In genomic region chr14:69685716-69686115, GRCh38 we compare ENCODE assay signal across 8 cellular contexts.
A peak's percentile ranks its signal among the peaks of the same experiment; 100 is the strongest.
DNase-seq lines count a peak whose midpoint lies in the region; ATAC-seq and FAIRE-seq lines count a peak whose summit lies in the region.

No MANE protein-coding gene starts in this region.

- peaks cover 52% of the 10 kb centered on the region for H3K4me1 ChIP-seq in CD8-positive, alpha-beta memory T cell (ENCODE audit: insufficient read depth, low read length)
- peaks cover 0 to 63% (median 52%) of the 10 kb centered on the region in 5 donors for H3K4me1 ChIP-seq in subcutaneous abdominal adipose tissue (ENCODE audit: control insufficient read depth in 5 of 5, insufficient read depth in 5 of 5, low read length in 5 of 5)

- H3K4me3 ChIP-seq in CD8-positive, alpha-beta memory T cell (ENCODE audit: low read length): no peak overlapping the region
- H3K4me3 ChIP-seq in subcutaneous abdominal adipose tissue (ENCODE audit: low read depth in 1 of 5, low read length in 5 of 5): no peak overlapping the region

- peak overlapping the region in 7 of 8 donors; percentile 7 to 85 (median 43) for H3K27ac Mint-ChIP-seq in CD8-positive, alpha-beta memory T cell
- peak overlapping the region; percentile 67 for H3K27ac Mint-ChIP-seq in activated naive CD8-positive, alpha-beta T cell treated with anti-CD3 and anti-CD28 coated beads, Interleukin-2, amount 10 ng/mL, durations not matched to agents 7 days and 5 days
- peak overlapping the region; percentile 19 to 86 (median 66) for H3K27ac Mint-ChIP-seq in immature natural killer cell

- H3K9me3 ChIP-seq in CD8-positive, alpha-beta memory T cell (ENCODE audit: low read length): no peaks in the 10 kb centered on the region
- no peaks in the 10 kb centered on the region for H3K9me3 ChIP-seq in subcutaneous abdominal adipose tissue (ENCODE audit: control insufficient read depth in 5 of 5, low read length in 5 of 5)

- H3K4me3 Mint-ChIP-seq in CD8-positive, alpha-beta memory T cell: peak overlapping the region in 6 of 7 donors; percentile 3 to 78 (median 46)
- H3K4me3 Mint-ChIP-seq in activated naive CD8-positive, alpha-beta T cell treated with anti-CD3 and anti-CD28 coated beads, Interleukin-2, amount 10 ng/mL, durations not matched to agents 7 days and 5 days: peak overlapping the region; percentile 13
- H3K4me3 Mint-ChIP-seq in immature natural killer cell: peak overlapping the region in 3 of 5 donors; percentile 5 to 58 (median 29)

- H3K27me3 ChIP-seq in CD8-positive, alpha-beta memory T cell (ENCODE audit: insufficient read depth, low read length, poor library complexity, severe bottlenecking): no peaks in the 10 kb centered on the region
- no peaks in the 10 kb centered on the region for H3K27me3 ChIP-seq in subcutaneous abdominal adipose tissue (ENCODE audit: control insufficient read depth in 5 of 5, insufficient read depth in 4 of 5, low read length in 5 of 5)

- H3K4me1 Mint-ChIP-seq in CD8-positive, alpha-beta memory T cell: peaks cover 72 to 91% (median 87%) of the 10 kb centered on the region in 3 donors
- peaks cover 43% of the 10 kb centered on the region for H3K4me1 Mint-ChIP-seq in activated naive CD8-positive, alpha-beta T cell treated with anti-CD3 and anti-CD28 coated beads, Interleukin-2, amount 10 ng/mL, durations not matched to agents 7 days and 5 days
- H3K4me1 Mint-ChIP-seq in immature natural killer cell: peaks cover 80 to 92% of the 10 kb centered on the region in 2 donors

- DNase-seq in CD8-positive, alpha-beta memory T cell: no peak
- DNase-seq in NCI-H2171 (lab: John Stamatoyannopoulos, UW): peak; percentile 78
- no peak for DNase-seq in activated naive CD8-positive, alpha-beta T cell treated with anti-CD3 and anti-CD28 coated beads, Interleukin-2, amount 10 ng/mL, durations not matched to agents 7 days and 5 days
- DNase-seq in immature natural killer cell: no peak
- DNase-seq in SW 1271 (lab: John Stamatoyannopoulos, UW): no peak
- no peak for DNase-seq in NCI-H526 treated with DMSO at 0.1 percent for 48 hours (lab: John Stamatoyannopoulos, UW)
- no peak for DNase-seq in GM19239 (ENCODE audit: insufficient read length, low spot score)

- no peaks in the 10 kb centered on the region for H3K9me3 Mint-ChIP-seq in CD8-positive, alpha-beta memory T cell
- no peaks in the 10 kb centered on the region for H3K9me3 Mint-ChIP-seq in activated naive CD8-positive, alpha-beta T cell treated with anti-CD3 and anti-CD28 coated beads, Interleukin-2, amount 10 ng/mL, durations not matched to agents 7 days and 5 days
- H3K9me3 Mint-ChIP-seq in immature natural killer cell: peaks cover 0 to 1% (median 0%) of the 10 kb centered on the region in 6 donors

- no peak for FAIRE-seq in GM19239 (lab: Jason Lieb, UNC)

- no peak overlapping the region for H3K9ac ChIP-seq in subcutaneous abdominal adipose tissue (ENCODE audit: low read length in 5 of 5)

- ATAC-seq in activated naive CD8-positive, alpha-beta T cell treated with anti-CD3 and anti-CD28 coated beads, Interleukin-2, amount 10 ng/mL, durations not matched to agents 7 days and 5 days (ENCODE audit: low read depth): no peak

- H3K36me3 ChIP-seq in CD8-positive, alpha-beta memory T cell (ENCODE audit: insufficient read depth, low read length): no peaks in the 10 kb centered on the region
- peaks cover 0 to 7% (median 0%) of the 10 kb centered on the region in 5 donors for H3K36me3 ChIP-seq in subcutaneous abdominal adipose tissue (ENCODE audit: control insufficient read depth in 5 of 5, insufficient read depth in 5 of 5, low read length in 5 of 5)

- H3K36me3 Mint-ChIP-seq in CD8-positive, alpha-beta memory T cell: peaks cover 0 to 14% (median 3%) of the 10 kb centered on the region in 3 donors
- H3K36me3 Mint-ChIP-seq in activated naive CD8-positive, alpha-beta T cell treated with anti-CD3 and anti-CD28 coated beads, Interleukin-2, amount 10 ng/mL, durations not matched to agents 7 days and 5 days: peaks cover 27% of the 10 kb centered on the region
- H3K36me3 Mint-ChIP-seq in immature natural killer cell: peaks cover 0 to 10% (median 5%) of the 10 kb centered on the region in 3 donors

- POLR2A ChIA-PET in CD8-positive, alpha-beta memory T cell (lab: Charles Lee): interaction anchor here (1.0 kb wide), 1 partner anchor 11 kb away, joined by 3 read pairs; no protein-coding TSS in a partner anchor
- POLR2A ChIA-PET in activated naive CD8-positive, alpha-beta T cell treated with anti-CD3 and anti-CD28 coated beads, Interleukin-2, amount 10 ng/mL, durations not matched to agents 7 days and 5 days (lab: Charles Lee): no interaction called here

- CTCF ChIA-PET in CD8-positive, alpha-beta memory T cell (lab: Charles Lee): no interaction called here

- no peaks in the 10 kb centered on the region for H3K27me3 Mint-ChIP-seq in CD8-positive, alpha-beta memory T cell
- H3K27me3 Mint-ChIP-seq in activated naive CD8-positive, alpha-beta T cell treated with anti-CD3 and anti-CD28 coated beads, Interleukin-2, amount 10 ng/mL, durations not matched to agents 7 days and 5 days: no peaks in the 10 kb centered on the region
- H3K27me3 Mint-ChIP-seq in immature natural killer cell (ENCODE audit: low read depth in 3 of 3): peaks cover 0 to 3% (median 0%) of the 10 kb centered on the region in 3 donors

- H3K27ac ChIP-seq in CD8-positive, alpha-beta memory T cell (ENCODE audit: low read depth, low read length): no peak overlapping the region
- peak overlapping the region; percentile 31 for H3K27ac ChIP-seq in subcutaneous abdominal adipose tissue (ENCODE audit: low read depth, low read length)
